In genomic region chr5:178058321-178059012, GRCh38 we compare ENCODE assay signal across 22 cellular contexts. TPM values are rescaled to one million over a fixed set of nuclear protein-coding genes. Genes with fewer than 3 reads are reported as not detected.
A peak's percentile ranks its signal among the peaks of the same experiment; 100 is the strongest.
DNase-seq lines count a peak whose midpoint lies in the region; ATAC-seq and TF ChIP-seq lines count a peak whose summit lies in the region.
"Had no signal": no experiment of that assay in that cellular context is flagged by ENCODE, and none has a peak within 500 bp of the region (broad histone marks: within the 10 kb centered on the region; RNA-seq: fewer than 3 reads in every experiment).

No MANE protein-coding gene starts in this region.

- no peak overlapping the region for H3K4me3 ChIP-seq in testis
- H3K4me3 ChIP-seq: psoas muscle, skin epidermis had no signal

- no peaks in the 10 kb centered on the region for H3K36me3 ChIP-seq in testis (ENCODE audit: low read depth, missing control alignments)

- CTCF ChIA-PET in activated CD8-positive, alpha-beta T cell treated with anti-CD3 and anti-CD28 coated beads, Interleukin-2, amount 10 ng/mL, durations not matched to agents 7 days and 5 days (lab: Charles Lee) = no interaction called here

- H3K9me3 ChIP-seq in testis = no peaks in the 10 kb centered on the region
- H3K9me3 ChIP-seq: psoas muscle had no signal

- H3K4me1 Mint-ChIP-seq in activated CD8-positive, alpha-beta T cell treated with anti-CD3 and anti-CD28 coated beads, Interleukin-2, amount 10 ng/mL, durations not matched to agents 7 days and 5 days (ENCODE audit: low read depth) = peaks cover 6% of the 10 kb centered on the region
- H3K4me1 Mint-ChIP-seq: neural crest cell had no signal

- intact Hi-C loops in testis (cut with DNase I; ENCODE audit: low total_unique reads) = no loop called here

- no peaks in the 10 kb centered on the region for H3K27me3 ChIP-seq in testis

- POLR2A ChIA-PET in activated CD8-positive, alpha-beta T cell treated with anti-CD3 and anti-CD28 coated beads, Interleukin-2, amount 10 ng/mL, durations not matched to agents 7 days and 5 days (lab: Charles Lee) = no interaction called here

- 86% methylated on average over 7 of the region's 7 CpGs for WGBS in testis, 2 donors

- H3K4me3 Mint-ChIP-seq in activated CD8-positive, alpha-beta T cell treated with anti-CD3 and anti-CD28 coated beads, Interleukin-2, amount 10 ng/mL, durations not matched to agents 7 days and 5 days = no peak overlapping the region
- H3K4me3 Mint-ChIP-seq: activated CD4-positive, alpha-beta T cell treated with anti-CD3 and anti-CD28 coated beads, Interleukin-2, amount 10 ng/mL, durations not matched to agents 7 days and 5 days; activated naive CD8-positive, alpha-beta T cell treated with anti-CD3 and anti-CD28 coated beads, Interleukin-2, amount 10 ng/mL, durations not matched to agents 7 days and 5 days; CD4-positive, alpha-beta T cell; neural crest cell had no signal

- no peak overlapping the region for H3K27ac ChIP-seq in testis
- H3K27ac ChIP-seq: psoas muscle, skin epidermis, VCaP had no signal

- no peaks in the 10 kb centered on the region for H3K36me3 Mint-ChIP-seq in activated CD8-positive, alpha-beta T cell treated with anti-CD3 and anti-CD28 coated beads, Interleukin-2, amount 10 ng/mL, durations not matched to agents 7 days and 5 days (ENCODE audit: low read depth)
- H3K36me3 Mint-ChIP-seq: activated naive CD8-positive, alpha-beta T cell treated with anti-CD3 and anti-CD28 coated beads, Interleukin-2, amount 10 ng/mL, durations not matched to agents 7 days and 5 days had no signal

- H3K27ac Mint-ChIP-seq in activated CD8-positive, alpha-beta T cell treated with anti-CD3 and anti-CD28 coated beads, Interleukin-2, amount 10 ng/mL, durations not matched to agents 7 days and 5 days = no peak overlapping the region
- H3K27ac Mint-ChIP-seq: activated CD4-positive, alpha-beta T cell treated with anti-CD3 and anti-CD28 coated beads, Interleukin-2, amount 10 ng/mL, durations not matched to agents 7 days and 5 days; activated naive CD8-positive, alpha-beta T cell treated with anti-CD3 and anti-CD28 coated beads, Interleukin-2, amount 10 ng/mL, durations not matched to agents 7 days and 5 days; CD4-positive, alpha-beta T cell had no signal

- H3K4me1 ChIP-seq in testis = no peaks in the 10 kb centered on the region
- H3K4me1 ChIP-seq: psoas muscle had no signal

- no peak for TF ChIP-seq CTCF in testis (IDR thresholded peaks at IDR 0.05)

- H3K9me3 Mint-ChIP-seq in activated CD8-positive, alpha-beta T cell treated with anti-CD3 and anti-CD28 coated beads, Interleukin-2, amount 10 ng/mL, durations not matched to agents 7 days and 5 days (ENCODE audit: insufficient read depth) = no peaks in the 10 kb centered on the region
- H3K9me3 Mint-ChIP-seq: activated CD4-positive, alpha-beta T cell treated with anti-CD3 and anti-CD28 coated beads, Interleukin-2, amount 10 ng/mL, durations not matched to agents 7 days and 5 days; activated naive CD8-positive, alpha-beta T cell treated with anti-CD3 and anti-CD28 coated beads, Interleukin-2, amount 10 ng/mL, durations not matched to agents 7 days and 5 days; CD4-positive, alpha-beta T cell; neural crest cell had no signal

- peak; percentile 91 for DNase-seq in DMS79 (lab: John Stamatoyannopoulos, UW)
- DNase-seq in NCI-H187 (lab: John Stamatoyannopoulos, UW) = peak; percentile 76 to 92
- DNase-seq in NCI-H510A (lab: John Stamatoyannopoulos, UW) = peak; percentile 69
- DNase-seq in mesenteric fat pad (ENCODE audit: low spot score) = peak; percentile 62
- no peak for DNase-seq in activated CD8-positive, alpha-beta T cell treated with anti-CD3 and anti-CD28 coated beads, Interleukin-2, amount 10 ng/mL, durations not matched to agents 7 days and 5 days
- DNase-seq in testis = no peak
- DNase-seq: activated CD4-positive, alpha-beta T cell treated with anti-CD3 and anti-CD28 coated beads, Interleukin-2, amount 10 ng/mL, durations not matched to agents 7 days and 5 days; activated CD8-positive, alpha-beta memory T cell treated with anti-CD3 and anti-CD28 coated beads, Interleukin-2, amount 50 U/mL, for 48 hours; activated naive CD8-positive, alpha-beta T cell treated with anti-CD3 and anti-CD28 coated beads, Interleukin-2, amount 10 ng/mL, durations not matched to agents 7 days and 5 days; CD4-positive, alpha-beta T cell; HCEC 1CT; left colon; MV-4-11; NCI-H82; stimulated activated CD4-positive, alpha-beta T cell treated with anti-CD3 and anti-CD28 coated beads, Interleukin-2, amount 100 ng/mL, for 24 hours; stimulated activated naive CD4-positive, alpha-beta T cell had no signal

- no peaks in the 10 kb centered on the region for H3K27me3 Mint-ChIP-seq in activated CD8-positive, alpha-beta T cell treated with anti-CD3 and anti-CD28 coated beads, Interleukin-2, amount 10 ng/mL, durations not matched to agents 7 days and 5 days (ENCODE audit: low read depth)
- H3K27me3 Mint-ChIP-seq: activated CD4-positive, alpha-beta T cell treated with anti-CD3 and anti-CD28 coated beads, Interleukin-2, amount 10 ng/mL, durations not matched to agents 7 days and 5 days; CD4-positive, alpha-beta T cell had no signal

- no peak for TF ChIP-seq POLR2A in testis (IDR thresholded peaks at IDR 0.05)

- no peak for ATAC-seq in GM18498 (IDR thresholded peaks at IDR 0.05; ENCODE audit: unreplicated experiment)
- no peak for ATAC-seq in activated CD8-positive, alpha-beta T cell treated with anti-CD3 and anti-CD28 coated beads, Interleukin-2, amount 10 ng/mL, durations not matched to agents 7 days and 5 days
- ATAC-seq: left colon, Panc1, psoas muscle had no signal

RNA-seq across cellular contexts. Expression of gene N4BP3, which starts 54.9 kb away (rescaled TPM):
- total RNA-seq in mesenteric fat pad (2.4 TPM), testis (1 to 10 TPM; 3.2 to 3.6 TPM)
- 1 to 10 TPM; 5.9 to 6.1 TPM for total RNA-seq in activated CD8-positive, alpha-beta T cell treated with anti-CD3 and anti-CD28 coated beads, Interleukin-2, amount 10 ng/mL, durations not matched to agents 7 days and 5 days
- polyA plus RNA-seq in testis (ENCODE audit: insufficient read depth, low read depth, low replicate concordance) = 1.4 TPM

Comparison
In these comparisons a context has a peak if more than half of its experiments do, and no peak if none do; other contexts are left out.
1. DNase-seq: peak in DMS79 (single experiment), NCI-H187 (2 of 2), NCI-H510A (single experiment) and mesenteric fat pad (single experiment); none in activated CD8-positive, alpha-beta T cell treated with anti-CD3 and anti-CD28 coated beads, Interleukin-2, amount 10 ng/mL, durations not matched to agents 7 days and 5 days (single experiment) and testis (single experiment).